Comparison of ENCODE assay signal across 1 cellular context in the genomic region with DNA sequence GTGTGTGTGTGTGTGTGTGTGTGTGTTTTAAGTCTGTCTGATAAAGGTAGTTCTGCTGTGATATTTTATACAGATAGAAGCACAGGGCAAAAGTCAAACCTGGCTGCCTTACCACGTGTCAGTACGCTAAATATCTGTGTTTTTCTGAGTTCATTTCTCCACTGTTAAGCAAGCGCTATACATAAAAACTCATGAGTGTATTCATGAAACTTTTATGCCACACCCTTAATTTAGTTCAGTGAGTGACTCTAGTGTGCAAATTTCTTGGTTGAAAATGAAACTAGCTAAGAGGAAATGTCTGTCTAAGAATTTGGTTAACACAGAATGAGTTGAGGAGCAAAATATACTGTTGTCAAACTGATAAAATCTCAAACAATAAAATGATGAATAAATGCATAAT.
TF ChIP-seq lines count a peak whose summit lies in the region.

No MANE protein-coding gene starts in this region.

TF ChIP-seq in GM12878, 131 proteins besides CTCF, POLR2A, EP300 and RAD21 (continued from another document):
- TF ChIP-seq, protein P1, sequence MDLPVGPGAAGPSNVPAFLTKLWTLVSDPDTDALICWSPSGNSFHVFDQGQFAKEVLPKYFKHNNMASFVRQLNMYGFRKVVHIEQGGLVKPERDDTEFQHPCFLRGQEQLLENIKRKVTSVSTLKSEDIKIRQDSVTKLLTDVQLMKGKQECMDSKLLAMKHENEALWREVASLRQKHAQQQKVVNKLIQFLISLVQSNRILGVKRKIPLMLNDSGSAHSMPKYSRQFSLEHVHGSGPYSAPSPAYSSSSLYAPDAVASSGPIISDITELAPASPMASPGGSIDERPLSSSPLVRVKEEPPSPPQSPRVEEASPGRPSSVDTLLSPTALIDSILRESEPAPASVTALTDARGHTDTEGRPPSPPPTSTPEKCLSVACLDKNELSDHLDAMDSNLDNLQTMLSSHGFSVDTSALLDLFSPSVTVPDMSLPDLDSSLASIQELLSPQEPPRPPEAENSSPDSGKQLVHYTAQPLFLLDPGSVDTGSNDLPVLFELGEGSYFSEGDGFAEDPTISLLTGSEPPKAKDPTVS (IDR thresholded peaks at IDR 0.05; ENCODE audit: low read depth, low read length), result no peak
- TF ChIP-seq CHD4 (IDR thresholded peaks at IDR 0.05) (no peak), TAF1 (IDR thresholded peaks at IDR 0.05; ENCODE audit: borderline replicate concordance, low read depth, low read length) (no peak), BHLHE40 (IDR thresholded peaks at IDR 0.05; ENCODE audit: borderline replicate concordance in 1 of 2, low read depth in 2 of 2, low read length in 1 of 2) (peak; percentile 16 to 66; a peak in 2 of 4 replicates), TCF7 (IDR thresholded peaks at IDR 0.05; ENCODE audit: borderline replicate concordance) (no peak)
- TF ChIP-seq, protein P2, sequence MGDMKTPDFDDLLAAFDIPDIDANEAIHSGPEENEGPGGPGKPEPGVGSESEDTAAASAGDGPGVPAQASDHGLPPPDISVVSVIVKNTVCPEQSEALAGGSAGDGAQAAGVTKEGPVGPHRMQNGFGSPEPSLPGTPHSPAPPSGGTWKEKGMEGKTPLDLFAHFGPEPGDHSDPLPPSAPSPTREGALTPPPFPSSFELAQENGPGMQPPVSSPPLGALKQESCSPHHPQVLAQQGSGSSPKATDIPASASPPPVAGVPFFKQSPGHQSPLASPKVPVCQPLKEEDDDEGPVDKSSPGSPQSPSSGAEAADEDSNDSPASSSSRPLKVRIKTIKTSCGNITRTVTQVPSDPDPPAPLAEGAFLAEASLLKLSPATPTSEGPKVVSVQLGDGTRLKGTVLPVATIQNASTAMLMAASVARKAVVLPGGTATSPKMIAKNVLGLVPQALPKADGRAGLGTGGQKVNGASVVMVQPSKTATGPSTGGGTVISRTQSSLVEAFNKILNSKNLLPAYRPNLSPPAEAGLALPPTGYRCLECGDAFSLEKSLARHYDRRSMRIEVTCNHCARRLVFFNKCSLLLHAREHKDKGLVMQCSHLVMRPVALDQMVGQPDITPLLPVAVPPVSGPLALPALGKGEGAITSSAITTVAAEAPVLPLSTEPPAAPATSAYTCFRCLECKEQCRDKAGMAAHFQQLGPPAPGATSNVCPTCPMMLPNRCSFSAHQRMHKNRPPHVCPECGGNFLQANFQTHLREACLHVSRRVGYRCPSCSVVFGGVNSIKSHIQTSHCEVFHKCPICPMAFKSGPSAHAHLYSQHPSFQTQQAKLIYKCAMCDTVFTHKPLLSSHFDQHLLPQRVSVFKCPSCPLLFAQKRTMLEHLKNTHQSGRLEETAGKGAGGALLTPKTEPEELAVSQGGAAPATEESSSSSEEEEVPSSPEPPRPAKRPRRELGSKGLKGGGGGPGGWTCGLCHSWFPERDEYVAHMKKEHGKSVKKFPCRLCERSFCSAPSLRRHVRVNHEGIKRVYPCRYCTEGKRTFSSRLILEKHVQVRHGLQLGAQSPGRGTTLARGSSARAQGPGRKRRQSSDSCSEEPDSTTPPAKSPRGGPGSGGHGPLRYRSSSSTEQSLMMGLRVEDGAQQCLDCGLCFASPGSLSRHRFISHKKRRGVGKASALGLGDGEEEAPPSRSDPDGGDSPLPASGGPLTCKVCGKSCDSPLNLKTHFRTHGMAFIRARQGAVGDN (IDR thresholded peaks at IDR 0.05), result peak; percentile 22; the same call in 1 of the 2 replicates
- TF ChIP-seq, protein P3, sequence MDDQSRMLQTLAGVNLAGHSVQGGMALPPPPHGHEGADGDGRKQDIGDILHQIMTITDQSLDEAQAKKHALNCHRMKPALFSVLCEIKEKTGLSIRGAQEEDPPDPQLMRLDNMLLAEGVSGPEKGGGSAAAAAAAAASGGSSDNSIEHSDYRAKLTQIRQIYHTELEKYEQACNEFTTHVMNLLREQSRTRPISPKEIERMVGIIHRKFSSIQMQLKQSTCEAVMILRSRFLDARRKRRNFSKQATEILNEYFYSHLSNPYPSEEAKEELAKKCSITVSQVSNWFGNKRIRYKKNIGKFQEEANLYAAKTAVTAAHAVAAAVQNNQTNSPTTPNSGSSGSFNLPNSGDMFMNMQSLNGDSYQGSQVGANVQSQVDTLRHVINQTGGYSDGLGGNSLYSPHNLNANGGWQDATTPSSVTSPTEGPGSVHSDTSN (IDR thresholded peaks at IDR 0.05; ENCODE audit: insufficient replicate concordance, low read depth, low read length), result no peak
- TF ChIP-seq, protein P4, sequence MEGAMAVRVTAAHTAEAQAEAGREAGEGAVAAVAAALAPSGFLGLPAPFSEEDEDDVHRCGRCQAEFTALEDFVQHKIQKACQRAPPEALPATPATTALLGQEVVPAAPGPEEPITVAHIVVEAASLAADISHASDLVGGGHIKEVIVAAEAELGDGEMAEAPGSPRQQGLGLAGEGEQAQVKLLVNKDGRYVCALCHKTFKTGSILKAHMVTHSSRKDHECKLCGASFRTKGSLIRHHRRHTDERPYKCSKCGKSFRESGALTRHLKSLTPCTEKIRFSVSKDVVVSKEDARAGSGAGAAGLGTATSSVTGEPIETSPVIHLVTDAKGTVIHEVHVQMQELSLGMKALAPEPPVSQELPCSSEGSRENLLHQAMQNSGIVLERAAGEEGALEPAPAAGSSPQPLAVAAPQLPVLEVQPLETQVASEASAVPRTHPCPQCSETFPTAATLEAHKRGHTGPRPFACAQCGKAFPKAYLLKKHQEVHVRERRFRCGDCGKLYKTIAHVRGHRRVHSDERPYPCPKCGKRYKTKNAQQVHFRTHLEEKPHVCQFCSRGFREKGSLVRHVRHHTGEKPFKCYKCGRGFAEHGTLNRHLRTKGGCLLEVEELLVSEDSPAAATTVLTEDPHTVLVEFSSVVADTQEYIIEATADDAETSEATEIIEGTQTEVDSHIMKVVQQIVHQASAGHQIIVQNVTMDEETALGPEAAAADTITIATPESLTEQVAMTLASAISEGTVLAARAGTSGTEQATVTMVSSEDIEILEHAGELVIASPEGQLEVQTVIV (IDR thresholded peaks at IDR 0.05; ENCODE audit: borderline replicate concordance, partially characterized antibody), result no peak
